In genomic region chr19:55062735-55063491, GRCh38 we compare ENCODE assay signal across 1 cellular context.
TF ChIP-seq lines count a peak whose summit lies in the region.

A gene with protein sequence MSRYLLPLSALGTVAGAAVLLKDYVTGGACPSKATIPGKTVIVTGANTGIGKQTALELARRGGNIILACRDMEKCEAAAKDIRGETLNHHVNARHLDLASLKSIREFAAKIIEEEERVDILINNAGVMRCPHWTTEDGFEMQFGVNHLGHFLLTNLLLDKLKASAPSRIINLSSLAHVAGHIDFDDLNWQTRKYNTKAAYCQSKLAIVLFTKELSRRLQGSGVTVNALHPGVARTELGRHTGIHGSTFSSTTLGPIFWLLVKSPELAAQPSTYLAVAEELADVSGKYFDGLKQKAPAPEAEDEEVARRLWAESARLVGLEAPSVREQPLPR (minus strand): TSS chr19:55063148. CDS start chr19:55063032, 116 bp downstream.

TF ChIP-seq in HepG2, 621 proteins besides CTCF, POLR2A, EP300 and RAD21 (continued from another document and continues in another):
- TF ChIP-seq, protein P1, sequence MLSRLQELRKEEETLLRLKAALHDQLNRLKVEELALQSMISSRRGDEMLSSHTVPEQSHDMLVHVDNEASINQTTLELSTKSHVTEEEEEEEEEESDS (CRISPR knock-in tag; IDR thresholded peaks at IDR 0.05; ENCODE audit: borderline replicate concordance): no peak
- TF ChIP-seq TSC22D2 (CRISPR knock-in tag; IDR thresholded peaks at IDR 0.05; ENCODE audit: borderline replicate concordance) (no peak), ZNF143 (CRISPR knock-in tag; IDR thresholded peaks at IDR 0.05) (no peak), RBFOX2 (IDR thresholded peaks at IDR 0.05; ENCODE audit: low read depth, low read length) (peak; percentile 86), KLF6 (CRISPR knock-in tag; IDR thresholded peaks at IDR 0.05) (no peak), YY1 (IDR thresholded peaks at IDR 0.05; ENCODE audit: insufficient read depth, insufficient replicate concordance, low read depth, low read length) (peak; percentile 9), ZNF101 (CRISPR knock-in tag; IDR thresholded peaks at IDR 0.05; ENCODE audit: borderline replicate concordance, low read depth) (no peak), MTF1 (CRISPR knock-in tag; IDR thresholded peaks at IDR 0.05) (0 out of 2 replicates have a peak, but pooled peaks have one; percentile 43), SP2 (CRISPR knock-in tag; IDR thresholded peaks at IDR 0.05) (peak; percentile 85), ZNF576 (CRISPR knock-in tag; IDR thresholded peaks at IDR 0.05) (no peak), FOXP4 (CRISPR knock-in tag; IDR thresholded peaks at IDR 0.05) (no peak), SALL2 (CRISPR knock-in tag; IDR thresholded peaks at IDR 0.05) (no peak), ARHGAP35 (CRISPR knock-in tag; IDR thresholded peaks at IDR 0.05; ENCODE audit: borderline replicate concordance) (peak; percentile 59; the same call in 1 of the 2 replicates), FOXP1 (IDR thresholded peaks at IDR 0.05) (no peak), FOXP1 (CRISPR knock-in tag; IDR thresholded peaks at IDR 0.05) (no peak), ZSCAN20 (CRISPR knock-in tag; IDR thresholded peaks at IDR 0.05; ENCODE audit: borderline replicate concordance) (0 out of 2 replicates have a peak, but pooled peaks have one; percentile 46), ARNT (IDR thresholded peaks at IDR 0.05) (no peak), TRAFD1 (CRISPR knock-in tag; IDR thresholded peaks at IDR 0.05; ENCODE audit: borderline replicate concordance) (no peak), ZNF121 (CRISPR knock-in tag; IDR thresholded peaks at IDR 0.05) (no peak), NRL (CRISPR knock-in tag; IDR thresholded peaks at IDR 0.05; ENCODE audit: borderline replicate concordance) (no peak), PAF1 (CRISPR knock-in tag; IDR thresholded peaks at IDR 0.05) (no peak), PRMT3 (CRISPR knock-in tag; IDR thresholded peaks at IDR 0.05; ENCODE audit: borderline replicate concordance, low read depth) (no peak), ZNF430 (CRISPR knock-in tag; IDR thresholded peaks at IDR 0.05) (no peak), YEATS4 (CRISPR knock-in tag; IDR thresholded peaks at IDR 0.05; ENCODE audit: borderline replicate concordance) (peak; percentile 61; the same call in 1 of the 2 replicates), SMAD3 (CRISPR knock-in tag; IDR thresholded peaks at IDR 0.05) (no peak), KMT2A (CRISPR knock-in tag; IDR thresholded peaks at IDR 0.05) (0 out of 2 replicates have a peak, but pooled peaks have one; percentile 18), ZNF24 (IDR thresholded peaks at IDR 0.05) (no peak), ATF2 (CRISPR knock-in tag; IDR thresholded peaks at IDR 0.05) (peak; percentile 90), CEBPB (IDR thresholded peaks at IDR 0.05; ENCODE audit: borderline replicate concordance, low read depth, low read length) (no peak), ZNF761 (CRISPR knock-in tag; conservative IDR thresholded peaks at IDR 0.05) (0 out of 2 replicates have a peak, but pooled peaks have one; percentile 52), ZBTB20 (CRISPR knock-in tag; IDR thresholded peaks at IDR 0.05; ENCODE audit: borderline replicate concordance, low read depth) (no peak), ZFYVE20 (CRISPR knock-in tag; IDR thresholded peaks at IDR 0.05; ENCODE audit: borderline replicate concordance, low read depth) (no peak), ZEB1 (IDR thresholded peaks at IDR 0.05; ENCODE audit: insufficient replicate concordance, low read depth) (no peak), ZNF317 (CRISPR knock-in tag; IDR thresholded peaks at IDR 0.05) (no peak), STAT5B (CRISPR knock-in tag; IDR thresholded peaks at IDR 0.05) (no peak), NFYB (CRISPR knock-in tag; IDR thresholded peaks at IDR 0.05) (peak; percentile 84), ZNF747 (CRISPR knock-in tag; IDR thresholded peaks at IDR 0.05; ENCODE audit: borderline replicate concordance) (no peak), MAFG (CRISPR knock-in tag; IDR thresholded peaks at IDR 0.05) (no peak), ZNF335 (CRISPR knock-in tag; IDR thresholded peaks at IDR 0.05) (no peak), SP4 (CRISPR knock-in tag; IDR thresholded peaks at IDR 0.05) (peak; percentile 93), PRDM10 (CRISPR knock-in tag; IDR thresholded peaks at IDR 0.05; ENCODE audit: low read depth) (no peak), ZNF652 (CRISPR knock-in tag; IDR thresholded peaks at IDR 0.05; ENCODE audit: borderline replicate concordance, low read depth) (no peak), ZNF10 (CRISPR knock-in tag; IDR thresholded peaks at IDR 0.05; ENCODE audit: borderline replicate concordance, low read depth) (no peak), ZBTB38 (CRISPR knock-in tag; IDR thresholded peaks at IDR 0.05) (no peak), HOXD1 (CRISPR knock-in tag; IDR thresholded peaks at IDR 0.05) (no peak), ZNF557 (CRISPR knock-in tag; IDR thresholded peaks at IDR 0.05) (no peak), YEATS2 (CRISPR knock-in tag; IDR thresholded peaks at IDR 0.05; ENCODE audit: borderline replicate concordance) (0 out of 2 replicates have a peak, but pooled peaks have one; percentile 17), AKAP8 (CRISPR knock-in tag; IDR thresholded peaks at IDR 0.05) (no peak), MBD4 (IDR thresholded peaks at IDR 0.05; ENCODE audit: borderline replicate concordance, low read length) (no peak), ZNF260 (CRISPR knock-in tag; IDR thresholded peaks at IDR 0.05; ENCODE audit: borderline replicate concordance, low read depth) (no peak), RBM39 (IDR thresholded peaks at IDR 0.05; ENCODE audit: low read depth, low read length, poor library complexity, severe bottlenecking) (peak; percentile 55)
- TF ChIP-seq, protein P2, sequence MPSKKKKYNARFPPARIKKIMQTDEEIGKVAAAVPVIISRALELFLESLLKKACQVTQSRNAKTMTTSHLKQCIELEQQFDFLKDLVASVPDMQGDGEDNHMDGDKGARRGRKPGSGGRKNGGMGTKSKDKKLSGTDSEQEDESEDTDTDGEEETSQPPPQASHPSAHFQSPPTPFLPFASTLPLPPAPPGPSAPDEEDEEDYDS (CRISPR knock-in tag; IDR thresholded peaks at IDR 0.05): peak; percentile 49; the same call in 1 of the 2 replicates
- TF ChIP-seq, protein P3, sequence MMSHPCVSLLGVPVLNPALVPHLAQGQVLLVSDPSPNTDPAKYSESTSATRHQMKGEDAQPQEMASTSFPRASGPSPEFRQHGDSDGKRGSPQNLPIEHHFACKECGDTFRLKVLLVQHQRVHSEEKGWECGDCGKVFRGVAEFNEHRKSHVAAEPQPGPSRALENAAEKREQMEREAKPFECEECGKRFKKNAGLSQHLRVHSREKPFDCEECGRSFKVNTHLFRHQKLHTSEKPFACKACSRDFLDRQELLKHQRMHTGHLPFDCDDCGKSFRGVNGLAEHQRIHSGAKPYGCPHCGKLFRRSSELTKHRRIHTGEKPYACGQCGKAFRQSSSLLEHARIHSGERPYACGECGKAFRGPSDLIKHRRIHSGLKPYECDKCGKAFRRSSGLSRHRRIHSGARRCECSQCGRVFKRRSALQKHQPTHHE (CRISPR knock-in tag; IDR thresholded peaks at IDR 0.05; ENCODE audit: borderline replicate concordance): 0 out of 2 replicates have a peak, but pooled peaks have one; percentile 43
- TF ChIP-seq, protein P4, sequence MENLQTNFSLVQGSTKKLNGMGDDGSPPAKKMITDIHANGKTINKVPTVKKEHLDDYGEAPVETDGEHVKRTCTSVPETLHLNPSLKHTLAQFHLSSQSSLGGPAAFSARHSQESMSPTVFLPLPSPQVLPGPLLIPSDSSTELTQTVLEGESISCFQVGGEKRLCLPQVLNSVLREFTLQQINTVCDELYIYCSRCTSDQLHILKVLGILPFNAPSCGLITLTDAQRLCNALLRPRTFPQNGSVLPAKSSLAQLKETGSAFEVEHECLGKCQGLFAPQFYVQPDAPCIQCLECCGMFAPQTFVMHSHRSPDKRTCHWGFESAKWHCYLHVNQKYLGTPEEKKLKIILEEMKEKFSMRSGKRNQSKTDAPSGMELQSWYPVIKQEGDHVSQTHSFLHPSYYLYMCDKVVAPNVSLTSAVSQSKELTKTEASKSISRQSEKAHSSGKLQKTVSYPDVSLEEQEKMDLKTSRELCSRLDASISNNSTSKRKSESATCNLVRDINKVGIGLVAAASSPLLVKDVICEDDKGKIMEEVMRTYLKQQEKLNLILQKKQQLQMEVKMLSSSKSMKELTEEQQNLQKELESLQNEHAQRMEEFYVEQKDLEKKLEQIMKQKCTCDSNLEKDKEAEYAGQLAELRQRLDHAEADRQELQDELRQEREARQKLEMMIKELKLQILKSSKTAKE (CRISPR knock-in tag; IDR thresholded peaks at IDR 0.05; ENCODE audit: borderline replicate concordance): no peak
